ENCODE assay signal across 10 cellular contexts in the genomic region with DNA sequence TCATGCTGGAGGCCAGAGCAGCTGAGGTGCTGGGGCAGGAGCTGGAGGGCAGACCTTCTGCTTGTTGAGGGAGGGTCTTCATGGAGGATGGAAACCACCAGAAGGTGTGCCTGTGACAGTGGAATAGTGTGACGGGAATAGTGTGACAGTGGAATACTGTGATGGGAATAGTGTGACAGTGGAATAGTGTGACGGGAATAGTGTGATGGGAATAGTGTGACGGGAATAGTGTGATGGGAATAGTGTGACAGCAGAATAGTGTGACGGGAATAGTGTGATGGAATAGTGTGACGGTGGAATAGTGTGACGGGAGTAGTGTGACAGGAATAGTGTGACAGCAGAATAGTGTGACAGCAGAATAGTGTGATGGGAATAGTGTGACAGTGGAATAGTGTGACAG.
DNase-seq lines count a peak whose midpoint lies in the region; ATAC-seq and TF ChIP-seq lines count a peak whose summit lies in the region.
"Had no signal": no experiment of that assay in that cellular context is flagged by ENCODE, and none has a peak within 500 bp of the region (broad histone marks: within the 10 kb centered on the region; RNA-seq: fewer than 3 reads in every experiment).

No MANE protein-coding gene starts in this region.

- no peaks in the 10 kb centered on the region for H3K9me3 ChIP-seq in smooth muscle cell (replicated peaks; ENCODE audit: low read depth)

- H3K27ac ChIP-seq in foreskin keratinocyte (no peak overlapping the region), smooth muscle cell (ENCODE audit: low read depth) (no peak overlapping the region)
- H3K27ac ChIP-seq: epithelial cell of prostate had no signal

- H4K20me1 ChIP-seq in smooth muscle cell (ENCODE audit: low read depth) = no peaks in the 10 kb centered on the region

- no peak overlapping the region for H3K4me3 ChIP-seq in smooth muscle cell

- peak; percentile 36 for DNase-seq in H4 (ENCODE audit: low spot score)
- peak; percentile 52 for DNase-seq in SK-N-DZ (ENCODE audit: low spot score)
- peak; percentile 12 to 26 for DNase-seq in foreskin keratinocyte
- DNase-seq in sciatic nerve (ENCODE audit: low spot score) = no peak
- no peak for DNase-seq in smooth muscle cell (lab: John Stamatoyannopoulos, UW; ENCODE audit: unreplicated experiment)
- DNase-seq: kidney glomerular epithelial cell, posterior cingulate gyrus had no signal

- no peak overlapping the region for H3K9ac ChIP-seq in smooth muscle cell (ENCODE audit: low read depth)

- H2AFZ ChIP-seq in smooth muscle cell (ENCODE audit: low read depth) = no peak overlapping the region

- TF ChIP-seq CTCF in foreskin keratinocyte (conservative IDR thresholded peaks at IDR 0.05) (no peak), smooth muscle cell (IDR thresholded peaks at IDR 0.05; ENCODE audit: borderline replicate concordance, insufficient read depth, poor library complexity, severe bottlenecking) (no peak)

- no peak overlapping the region for H3K4me2 ChIP-seq in smooth muscle cell

- H3K27me3 ChIP-seq in foreskin keratinocyte = no peaks in the 10 kb centered on the region
- H3K27me3 ChIP-seq in smooth muscle cell (ENCODE audit: low read depth) = peaks cover 81% of the 10 kb centered on the region

- no peaks in the 10 kb centered on the region for H3K79me2 ChIP-seq in smooth muscle cell (ENCODE audit: low read depth)

- WGBS in smooth muscle cell (ENCODE audit: low lambda C conversion rate) = 53% methylated on average over 6 of the region's 6 CpGs

- ATAC-seq in foreskin keratinocyte (peak; percentile 63), sciatic nerve (peak; percentile 74), HG03175 (IDR thresholded peaks at IDR 0.05; ENCODE audit: unreplicated experiment) (no peak), HG03521 (IDR thresholded peaks at IDR 0.05; ENCODE audit: unreplicated experiment) (no peak)

- no peaks in the 10 kb centered on the region for H3K36me3 ChIP-seq in smooth muscle cell (ENCODE audit: low read depth)

- intact Hi-C loops in sciatic nerve (cut with DNase I) = no loop called here

- H3K4me1 ChIP-seq in foreskin keratinocyte (no peaks in the 10 kb centered on the region), smooth muscle cell (ENCODE audit: low read depth) (no peaks in the 10 kb centered on the region)

- H3F3A ChIP-seq in smooth muscle cell (ENCODE audit: low read depth) = no peaks in the 10 kb centered on the region

Comparison
In these comparisons a context has a peak if more than half of its experiments do, and no peak if none do; other contexts are left out.
1. DNase-seq: peak in H4 (single experiment), SK-N-DZ (single experiment) and foreskin keratinocyte (2 of 2); none in sciatic nerve (single experiment) and smooth muscle cell (single experiment).
2. ATAC-seq: peak in foreskin keratinocyte (single experiment) and sciatic nerve (single experiment); none in HG03175 (single experiment) and HG03521 (single experiment).